ENCODE assay signal across 31 cellular contexts in the genomic region with DNA sequence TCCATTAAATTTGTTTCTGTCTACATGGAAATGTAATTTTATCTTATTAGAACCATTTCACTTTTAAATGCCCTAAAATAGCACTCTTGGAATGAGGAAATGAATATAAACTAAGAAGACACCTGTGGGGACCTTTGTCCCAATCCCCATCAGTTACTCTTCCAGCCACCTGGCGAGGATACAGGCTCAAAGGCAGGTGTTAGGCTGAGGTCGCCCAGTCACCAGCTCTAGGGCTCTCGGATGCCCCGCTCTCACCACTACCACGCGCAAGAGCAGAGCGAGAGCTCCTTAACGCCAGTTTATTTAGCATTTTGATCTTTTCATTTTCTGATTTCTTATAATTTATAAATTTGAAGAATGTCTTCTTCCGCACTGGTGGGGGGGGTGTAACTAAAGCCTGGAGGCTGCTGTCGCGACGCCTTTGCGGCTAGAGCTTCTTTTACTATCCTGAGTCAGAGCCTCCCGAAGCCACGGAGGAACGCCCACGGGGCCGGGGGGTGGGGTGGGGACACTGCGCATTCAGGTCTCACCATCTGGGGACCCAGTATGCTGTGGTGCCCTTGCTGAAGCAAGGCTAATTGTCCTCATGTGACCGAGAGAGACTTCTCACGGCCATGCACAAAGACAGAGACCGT. TPM values are rescaled to one million over a fixed set of nuclear protein-coding genes. Genes with fewer than 3 reads are reported as not detected.
A peak's percentile ranks its signal among the peaks of the same experiment; 100 is the strongest.
DNase-seq lines count a peak whose midpoint lies in the region; ATAC-seq, FAIRE-seq and TF ChIP-seq lines count a peak whose summit lies in the region.
"Had no signal": no experiment of that assay in that cellular context is flagged by ENCODE, and none has a peak within 500 bp of the region (broad histone marks: within the 10 kb centered on the region; RNA-seq: fewer than 3 reads in every experiment).

No MANE protein-coding gene starts in this region.

- TF ChIP-seq EP300 in K562 (IDR thresholded peaks at IDR 0.05; ENCODE audit: low read length) = no peak

- peaks cover 44% of the 10 kb centered on the region for H3K4me1 ChIP-seq in A673 (ENCODE audit: insufficient read depth, low read length, poor library complexity, severe bottlenecking)
- no peaks in the 10 kb centered on the region for H3K4me1 ChIP-seq in GM23338 (ENCODE audit: insufficient read depth)
- no peaks in the 10 kb centered on the region for H3K4me1 ChIP-seq in K562 (replicated peaks in 1 of 2; ENCODE audit: control insufficient read depth in 2 of 2, insufficient read depth in 2 of 2, low read length in 2 of 2)
- H3K4me1 ChIP-seq in neural progenitor cell = peaks cover 11% of the 10 kb centered on the region
- H3K4me1 ChIP-seq: ascending aorta, esophagus squamous epithelium, foreskin keratinocyte, pancreas had no signal

- H3K9ac ChIP-seq in K562 (ENCODE audit: insufficient read depth in 1 of 2, low read depth in 2 of 2, low read length in 2 of 2) (no peak overlapping the region), neural progenitor cell (no peak overlapping the region)

- peak; percentile 56 for ATAC-seq in GM23338
- ATAC-seq in K562 = peak; percentile 69
- ATAC-seq in GM19035 (IDR thresholded peaks at IDR 0.05; ENCODE audit: unreplicated experiment) = no peak
- ATAC-seq: activated T-cell treated with anti-CD3 and anti-CD28 coated beads, Interleukin-2, amount 50 U/mL, for 4 hours; foreskin keratinocyte; HCT116; heart right ventricle; natural killer cell; pancreas; T-cell; WTC11 had no signal

- H3K79me2 ChIP-seq in GM23338 (replicated peaks; ENCODE audit: insufficient read depth) = no peaks in the 10 kb centered on the region
- H3K79me2 ChIP-seq in K562 (ENCODE audit: control insufficient read depth, insufficient read depth, low read length) = no peaks in the 10 kb centered on the region
- no peaks in the 10 kb centered on the region for H3K79me2 ChIP-seq in neural progenitor cell (ENCODE audit: low read depth)

- CTCF ChIA-PET in A673 (lab: Charles Lee) (no interaction called here), K562 (lab: Yijun Ruan, JAX; ENCODE audit: low intra/inter-chr PET ratio) (no interaction called here)
- CTCF ChIA-PET in activated naive CD4-positive, alpha-beta T cell treated with anti-CD3 and anti-CD28 coated beads, Interleukin-2, amount 10 ng/mL, durations not matched to agents 7 days and 5 days (lab: Charles Lee) = no interaction called here

- in situ Hi-C loops in K562 (cut with MboI) = no loop called here

- H3F3A ChIP-seq in GM23338 (replicated peaks; ENCODE audit: low read depth) (0 out of 2 replicates have a peak, but pooled peaks cover 2% of the 10 kb centered on the region), neural progenitor cell (ENCODE audit: low read depth) (no peaks in the 10 kb centered on the region)

- peaks cover 16% of the 10 kb centered on the region for H3K4me1 Mint-ChIP-seq in GM23338
- H3K4me1 Mint-ChIP-seq in neural progenitor cell = peaks cover 33% of the 10 kb centered on the region
- H3K4me1 Mint-ChIP-seq in activated naive CD4-positive, alpha-beta T cell treated with anti-CD3 and anti-CD28 coated beads, Interleukin-2, amount 10 ng/mL, durations not matched to agents 7 days and 5 days = no peaks in the 10 kb centered on the region
- H3K4me1 Mint-ChIP-seq: activated CD4-positive, alpha-beta T cell treated with anti-CD3 and anti-CD28 coated beads, Interleukin-2, amount 10 ng/mL, durations not matched to agents 24 days and 14 days; central memory CD8-positive, alpha-beta T cell; natural killer cell; T-cell had no signal

- intact Hi-C loops in A673 (cut with micrococcal nuclease; ENCODE audit: unreplicated experiment) (no loop called here), K562 (cut with micrococcal nuclease) (no loop called here)

- H3K36me3 ChIP-seq in A673 (ENCODE audit: insufficient read depth, low read length, poor library complexity, severe bottlenecking) (no peaks in the 10 kb centered on the region), GM23338 (ENCODE audit: insufficient read depth) (no peaks in the 10 kb centered on the region), K562 (ENCODE audit: control insufficient read depth, insufficient read depth, low read length) (no peaks in the 10 kb centered on the region), neural progenitor cell (no peaks in the 10 kb centered on the region)
- H3K36me3 ChIP-seq: ascending aorta, esophagus squamous epithelium, heart right ventricle, pancreas, SJSA1, tibial artery had no signal

- peak overlapping the region; percentile 78 for H3K27ac ChIP-seq in A673 (ENCODE audit: low read depth, low read length, poor library complexity, severe bottlenecking)
- no peak overlapping the region for H3K27ac ChIP-seq in GM23338 (ENCODE audit: low read depth)
- H3K27ac ChIP-seq in K562 (ENCODE audit: extremely low read depth, low read depth, low read length) = no peak overlapping the region
- H3K27ac ChIP-seq in neural progenitor cell = no peak overlapping the region
- H3K27ac ChIP-seq: ascending aorta, esophagus squamous epithelium, foreskin keratinocyte, pancreas, RWPE1, SJSA1, tibial artery had no signal

- H2AFZ ChIP-seq in GM23338 (no peak overlapping the region), K562 (ENCODE audit: low read depth, low read length) (no peak overlapping the region), neural progenitor cell (replicated peaks) (no peak overlapping the region)

- H3K27me3 Mint-ChIP-seq in GM23338 (ENCODE audit: insufficient read depth, low read depth, poor library complexity) = no peaks in the 10 kb centered on the region
- H3K27me3 Mint-ChIP-seq in neural progenitor cell (ENCODE audit: insufficient read depth, low read depth) = peaks cover 8% of the 10 kb centered on the region
- peaks cover 20% of the 10 kb centered on the region for H3K27me3 Mint-ChIP-seq in activated naive CD4-positive, alpha-beta T cell treated with anti-CD3 and anti-CD28 coated beads, Interleukin-2, amount 10 ng/mL, durations not matched to agents 7 days and 5 days

- no peaks in the 10 kb centered on the region for H3K9me3 Mint-ChIP-seq in GM23338
- no peaks in the 10 kb centered on the region for H3K9me3 Mint-ChIP-seq in neural progenitor cell
- no peaks in the 10 kb centered on the region for H3K9me3 Mint-ChIP-seq in activated naive CD4-positive, alpha-beta T cell treated with anti-CD3 and anti-CD28 coated beads, Interleukin-2, amount 10 ng/mL, durations not matched to agents 7 days and 5 days
- H3K9me3 Mint-ChIP-seq: activated CD4-positive, alpha-beta T cell treated with anti-CD3 and anti-CD28 coated beads, Interleukin-2, amount 10 ng/mL, durations not matched to agents 24 days and 14 days; activated T-cell treated with anti-CD3 and anti-CD28 coated beads, Interleukin-2, amount 50 U/mL, for 4 hours; central memory CD8-positive, alpha-beta T cell; natural killer cell; T-cell; WTC11 had no signal

- H3K4me2 ChIP-seq in GM23338 = no peak overlapping the region
- H3K4me2 ChIP-seq in K562 (ENCODE audit: insufficient read depth, low read length) = no peak overlapping the region
- H3K4me2 ChIP-seq in neural progenitor cell = no peak overlapping the region

- H3K4me3 ChIP-seq in A673 (ENCODE audit: low read depth, low read length, poor library complexity, severe bottlenecking) (no peak overlapping the region), GM23338 (no peak overlapping the region), K562 (no peak overlapping the region), neural progenitor cell (no peak overlapping the region)
- H3K4me3 ChIP-seq: ascending aorta, esophagus squamous epithelium, heart right ventricle, pancreas, SJSA1, tibial artery had no signal

- POLR2A ChIA-PET in A673 (lab: Charles Lee; ENCODE audit: low non-redundant PET) (interaction anchor here (0.6 kb wide), 2 partner anchors 9 to 71 kb away, joined by 3 read pairs; no protein-coding TSS in a partner anchor), K562 (lab: Yijun Ruan, JAX) (interaction anchor here (0.6 kb wide), 1 partner anchor 10 kb away, joined by 3 read pairs; no protein-coding TSS in a partner anchor)

- no peaks in the 10 kb centered on the region for H3K9me3 ChIP-seq in A673 (ENCODE audit: low read depth, low read length, poor library complexity, severe bottlenecking)
- no peaks in the 10 kb centered on the region for H3K9me3 ChIP-seq in K562 (replicated peaks; ENCODE audit: control insufficient read depth, insufficient read depth, low read depth, low read length)
- H3K9me3 ChIP-seq in neural progenitor cell (ENCODE audit: low read depth) = no peaks in the 10 kb centered on the region
- H3K9me3 ChIP-seq: ascending aorta, esophagus squamous epithelium, heart right ventricle, pancreas, SJSA1, tibial artery had no signal

- 16% methylated on average over 21 of the region's 22 CpGs for WGBS in K562 (ENCODE audit: insufficient coverage, low coverage, missing lambda C conversion rate)

- no peaks in the 10 kb centered on the region for H3K9me2 ChIP-seq in GM23338 (ENCODE audit: insufficient read depth)

- H3K36me3 Mint-ChIP-seq in GM23338 (ENCODE audit: low read depth) (no peaks in the 10 kb centered on the region), neural progenitor cell (no peaks in the 10 kb centered on the region)
- H3K36me3 Mint-ChIP-seq in activated naive CD4-positive, alpha-beta T cell treated with anti-CD3 and anti-CD28 coated beads, Interleukin-2, amount 10 ng/mL, durations not matched to agents 7 days and 5 days = no peaks in the 10 kb centered on the region
- H3K36me3 Mint-ChIP-seq: natural killer cell, T-cell, WTC11 had no signal

- H3K9me1 ChIP-seq in K562 (ENCODE audit: control insufficient read depth, insufficient read depth, low read length) = no peaks in the 10 kb centered on the region

- DNase-seq in A673 (ENCODE audit: low spot score) = peak; percentile 71
- no peak for DNase-seq in GM23338 (ENCODE audit: low spot score)
- peak; percentile 34 to 54 (median 52) for DNase-seq in K562 (ENCODE audit: extremely low read depth in 1 of 4, low spot score in 3 of 4)
- DNase-seq in neural progenitor cell (ENCODE audit: low spot score) = no peak
- no peak for DNase-seq in NCI-H187 treated with DMSO at 0.1 percent for 48 hours (lab: John Stamatoyannopoulos, UW)
- no peak for DNase-seq in ureter (ENCODE audit: low spot score)
- DNase-seq in activated naive CD4-positive, alpha-beta T cell treated with anti-CD3 and anti-CD28 coated beads, Interleukin-2, amount 10 ng/mL, durations not matched to agents 7 days and 5 days = no peak
- DNase-seq: activated CD4-positive, alpha-beta T cell treated with anti-CD3 and anti-CD28 coated beads, Interleukin-2, amount 10 ng/mL, durations not matched to agents 24 days and 14 days; activated gamma-delta T cell; activated T-cell treated with anti-CD3 and anti-CD28 coated beads, Interleukin-2, amount 50 U/mL, for 4 hours; dermis blood vessel endothelial cell; DMS79 treated with DMSO at 0.1 percent for 48 hours; esophagus squamous epithelium; foreskin keratinocyte; GDM1; heart right ventricle; Karpas-422; kidney; natural killer cell; NCI-H1417 treated with DMSO at 0.1 percent for 48 hours; NCI-H748 treated with DMSO at 0.1 percent for 48 hours; T-cell had no signal

- no peak for TF ChIP-seq RAD21 in K562 (CRISPR knock-in tag; conservative IDR thresholded peaks at IDR 0.05 in 1 of 2, IDR thresholded peaks at IDR 0.05 in 1 of 2)

- FAIRE-seq in K562 (lab: Jason Lieb, UNC) = no peak
- FAIRE-seq: pancreas had no signal

- H3K4me3 Mint-ChIP-seq in GM23338 = no peak overlapping the region
- no peak overlapping the region for H3K4me3 Mint-ChIP-seq in neural progenitor cell
- no peak overlapping the region for H3K4me3 Mint-ChIP-seq in activated naive CD4-positive, alpha-beta T cell treated with anti-CD3 and anti-CD28 coated beads, Interleukin-2, amount 10 ng/mL, durations not matched to agents 7 days and 5 days
- H3K4me3 Mint-ChIP-seq: activated CD4-positive, alpha-beta T cell treated with anti-CD3 and anti-CD28 coated beads, Interleukin-2, amount 10 ng/mL, durations not matched to agents 24 days and 14 days; activated T-cell treated with anti-CD3 and anti-CD28 coated beads, Interleukin-2, amount 50 U/mL, for 4 hours; central memory CD8-positive, alpha-beta T cell; natural killer cell; T-cell; WTC11 had no signal

- no peak overlapping the region for H3K27ac Mint-ChIP-seq in GM23338
- H3K27ac Mint-ChIP-seq in neural progenitor cell = peak overlapping the region; percentile 83
- H3K27ac Mint-ChIP-seq in activated naive CD4-positive, alpha-beta T cell treated with anti-CD3 and anti-CD28 coated beads, Interleukin-2, amount 10 ng/mL, durations not matched to agents 7 days and 5 days = no peak overlapping the region
- H3K27ac Mint-ChIP-seq: activated CD4-positive, alpha-beta T cell treated with anti-CD3 and anti-CD28 coated beads, Interleukin-2, amount 10 ng/mL, durations not matched to agents 24 days and 14 days; natural killer cell; T-cell; WTC11 had no signal

- no peaks in the 10 kb centered on the region for H3K27me3 ChIP-seq in A673 (replicated peaks; ENCODE audit: insufficient read depth, low read depth, low read length, poor library complexity)
- H3K27me3 ChIP-seq in GM23338 (ENCODE audit: insufficient read depth) = no peaks in the 10 kb centered on the region
- peaks cover 31 to 48% of the 10 kb centered on the region in 2 experiments for H3K27me3 ChIP-seq in K562 (ENCODE audit: control insufficient read depth in 2 of 2, insufficient read depth in 2 of 2, low read length in 2 of 2)
- no peaks in the 10 kb centered on the region for H3K27me3 ChIP-seq in neural progenitor cell
- H3K27me3 ChIP-seq: ascending aorta, foreskin keratinocyte, heart right ventricle, pancreas, SJSA1, tibial artery had no signal

- no peak for TF ChIP-seq POLR2A in K562 (conservative IDR thresholded peaks at IDR 0.05)

- H4K20me1 ChIP-seq in GM23338 (replicated peaks; ENCODE audit: insufficient read depth) = no peaks in the 10 kb centered on the region
- no peaks in the 10 kb centered on the region for H4K20me1 ChIP-seq in K562 (replicated peaks; ENCODE audit: control insufficient read depth, insufficient read depth, low read length)
- H4K20me1 ChIP-seq in neural progenitor cell (ENCODE audit: low read depth) = no peaks in the 10 kb centered on the region

- TF ChIP-seq CTCF in A673 (conservative IDR thresholded peaks at IDR 0.05; ENCODE audit: low read depth, low read length) (no peak), GM23338 (conservative IDR thresholded peaks at IDR 0.05; ENCODE audit: low read depth in 2 of 2) (no peak), K562 (IDR thresholded peaks at IDR 0.05 in 2 of 3, conservative IDR thresholded peaks at IDR 0.05 in 1 of 3; ENCODE audit: insufficient read depth in 2 of 3, low read depth in 1 of 3, low read length in 3 of 3) (no peak), neural progenitor cell (IDR thresholded peaks at IDR 0.05) (no peak)

- BruUV-seq in A673 (replicated peaks; lab: Mats Ljungman, UMichigan) (no TSS peak), K562 (replicated peaks; lab: Mats Ljungman, UMichigan) (no TSS peak)

RNA-seq across cellular contexts. Expression of a gene that starts 38.7 kb away (rescaled TPM):
- total RNA-seq in A673 (2021) (107 and 114 TPM in 2 replicates), K562 (2014; rRNA removed) (91.9 and 117 TPM in 2 replicates), K562 (2014; rRNA removed; fragmentation: Illumina TruSeq; extraction: Trizol) (114 and 135 TPM in 2 replicates), K562 (2015; rRNA removed; fragmentation: Illumina TruSeq; extraction: Trizol) (111 and 112 TPM in 2 replicates), K562 (2021) (106 and 129 TPM in 2 replicates), neural progenitor cell (ENCODE audit: low replicate concordance) (261 and 357 TPM in 2 replicates), ureter (168 TPM)
- total RNA-seq in GM23338 (2014; rRNA removed; shearing (Covaris generic)) = 200 and 208 TPM in 2 replicates
- polyA plus RNA-seq in GM23338 (2016; fragmentation: Nextera tagmentation; extraction: Ambion mirVana) (66.9 and 78.4 TPM in 2 replicates), K562 (2011; rRNA removed) (95.7 and 96.7 TPM in 2 replicates), K562 (2014; fragmentation: Illumina TruSeq; extraction: Trizol) (95.0 and 105 TPM in 2 replicates), K562 (2014; fragmentation: Nextera tagmentation; extraction: Ambion mirVana) (1 to 10 TPM; 7.2 to 9.7 TPM), K562 (2014; rRNA removed) (78.9 and 96.4 TPM in 2 replicates)
- 294 and 779 TPM in 2 replicates for total RNA-seq in K562 (2011; cell fraction: chromatin; rRNA removed; ENCODE audit: low replicate concordance)
- total RNA-seq in K562 (2011; cell fraction: nucleolus; rRNA removed) = 128 and 193 TPM in 2 replicates
- total RNA-seq in K562 (2011; cell fraction: nucleoplasm; rRNA removed) = 330 and 387 TPM in 2 replicates
- 29.3 and 38.3 TPM in 2 replicates for polyA plus RNA-seq in K562 (2011; cell fraction: cytosol; rRNA removed)
- 374 and 388 TPM in 2 replicates for polyA plus RNA-seq in K562 (2011; cell fraction: nucleus; rRNA removed)
- 62.0 and 64.2 TPM in 2 replicates for polyA plus RNA-seq in K562 (2012)
- 183 and 194 TPM in 2 replicates for polyA minus RNA-seq in K562 (2011; rRNA and poly(A)+ RNA removed)
- polyA minus RNA-seq in K562 (2011; cell fraction: cytosol; rRNA and poly(A)+ RNA removed) = 78.4 and 100 TPM in 2 replicates
- 234 and 345 TPM in 2 replicates for polyA minus RNA-seq in K562 (2011; cell fraction: nucleus; rRNA and poly(A)+ RNA removed)

Comparison
In these comparisons a context has a peak if more than half of its experiments do, and no peak if none do; other contexts are left out.
1. DNase-seq: peak in A673 (single experiment) and K562 (4 of 4); none in GM23338 (single experiment), neural progenitor cell (single experiment), NCI-H187 treated with DMSO at 0.1 percent for 48 hours (single experiment), ureter (single experiment) and activated naive CD4-positive, alpha-beta T cell treated with anti-CD3 and anti-CD28 coated beads, Interleukin-2, amount 10 ng/mL, durations not matched to agents 7 days and 5 days (single experiment).